In genomic region chr12:124463341-124463861, GRCh38 we compare ENCODE assay signal across 12 cellular contexts.
DNase-seq lines count a peak whose midpoint lies in the region; ATAC-seq and TF ChIP-seq lines count a peak whose summit lies in the region.
"Had no signal": no experiment of that assay in that cellular context is flagged by ENCODE, and none has a peak within 500 bp of the region (broad histone marks: within the 10 kb centered on the region; RNA-seq: fewer than 3 reads in every experiment).

No MANE protein-coding gene starts in this region.

- ATAC-seq in lower lobe of right lung: no peak
- ATAC-seq: mucosa of descending colon, SK-N-SH treated with all-trans-retinoic acid at 6 μM for 48 hours had no signal

- no peaks in the 10 kb centered on the region for H3K27me3 ChIP-seq in BLaER1
- no peaks in the 10 kb centered on the region for H3K27me3 ChIP-seq in lower lobe of right lung (ENCODE audit: low read depth)
- H3K27me3 ChIP-seq in tibial artery: no peaks in the 10 kb centered on the region
- H3K27me3 ChIP-seq: MG63 had no signal

- H3K4me2 ChIP-seq in BLaER1: peak overlapping the region; percentile 95

- no peak overlapping the region for H3K4me3 ChIP-seq in BLaER1
- H3K4me3 ChIP-seq in lower lobe of right lung: no peak overlapping the region
- no peak overlapping the region for H3K4me3 ChIP-seq in tibial artery
- H3K4me3 ChIP-seq: MG63, mucosa of descending colon had no signal

- H3K27ac ChIP-seq in BLaER1 (no peak overlapping the region), lower lobe of right lung (no peak overlapping the region), tibial artery (no peak overlapping the region)

- H3K9ac ChIP-seq in BLaER1: no peak overlapping the region

- DNase-seq in NCI-H1417 (lab: John Stamatoyannopoulos, UW) (peak; percentile 57 to 99 (median 97)), SW480 (ENCODE audit: low spot score) (peak; percentile 35), lower lobe of right lung (peak; percentile 30), cerebellar nuclear complex (lab: John Stamatoyannopoulos, UW) (no peak), GDM1 (lab: John Stamatoyannopoulos, UW) (no peak), tibial artery (no peak), DMS53 treated with DMSO at 0.1 percent for 48 hours (lab: John Stamatoyannopoulos, UW; ENCODE audit: unreplicated experiment) (no peak)
- DNase-seq: activated CD8-positive, alpha-beta memory T cell treated with anti-CD3 and anti-CD28 coated beads for 24 hours; MG63 had no signal

- H3K9me3 ChIP-seq in BLaER1 (0 out of 2 replicates have a peak, but pooled peaks cover 6% of the 10 kb centered on the region), lower lobe of right lung (no peaks in the 10 kb centered on the region), tibial artery (no peaks in the 10 kb centered on the region)
- H3K9me3 ChIP-seq: mucosa of descending colon had no signal

- H3K36me3 ChIP-seq in BLaER1 (peaks cover 63% of the 10 kb centered on the region), lower lobe of right lung (peaks cover 79% of the 10 kb centered on the region), tibial artery (peaks cover 13 to 79% (median 56%) of the 10 kb centered on the region in 3 donors)

- no peak for TF ChIP-seq CTCF in lower lobe of right lung (IDR thresholded peaks at IDR 0.05)
- TF ChIP-seq CTCF in tibial artery (IDR thresholded peaks at IDR 0.05): no peak

- intact Hi-C loops in lower lobe of right lung (cut with DNase I) (no loop called here), tibial artery (cut with DNase I; ENCODE audit: low total_unique reads) (loop anchor here (5.0 kb wide), 1 partner anchor 34 kb away; no protein-coding TSS in a partner anchor)

- peaks cover 57% of the 10 kb centered on the region for H3K4me1 ChIP-seq in BLaER1
- H3K4me1 ChIP-seq in lower lobe of right lung: peaks cover 27% of the 10 kb centered on the region
- H3K4me1 ChIP-seq in tibial artery: peaks cover 0 to 10% (median 5%) of the 10 kb centered on the region in 4 donors

- peaks cover 86% of the 10 kb centered on the region for H4K20me1 ChIP-seq in BLaER1

Comparison
In these comparisons a context has a peak if more than half of its experiments do, and no peak if none do; other contexts are left out.
1. DNase-seq: peak in NCI-H1417 (3 of 3), SW480 (single experiment) and lower lobe of right lung (single experiment); none in cerebellar nuclear complex (0 of 2), GDM1 (single experiment), tibial artery (0 of 2) and DMS53 treated with DMSO at 0.1 percent for 48 hours (single experiment).